Comparison of ENCODE assay signal across 15 cellular contexts in genomic region chr3:145450018-145450682, GRCh38.
DNase-seq lines count a peak whose midpoint lies in the region; ATAC-seq, FAIRE-seq and TF ChIP-seq lines count a peak whose summit lies in the region.
"Had no signal": no experiment of that assay in that cellular context is flagged by ENCODE, and none has a peak within 500 bp of the region (broad histone marks: within the 10 kb centered on the region; RNA-seq: fewer than 3 reads in every experiment).

No MANE protein-coding gene starts in this region.

- H3K4me1 ChIP-seq in pancreas = no peaks in the 10 kb centered on the region
- H3K4me1 ChIP-seq: A549, BE2C had no signal

- H3K27ac Mint-ChIP-seq in natural killer cell treated with Interleukin-12 subunit alpha and Interleukin-12 subunit beta and Interleukin-15 and Interleukin-18, amount 100 ng/mL, for 72 hours = no peak overlapping the region
- H3K27ac Mint-ChIP-seq: CD8-positive, alpha-beta T cell; H9; IgD-negative memory B cell had no signal

- H3K4me3 Mint-ChIP-seq in natural killer cell treated with Interleukin-12 subunit alpha and Interleukin-12 subunit beta and Interleukin-15 and Interleukin-18, amount 100 ng/mL, for 72 hours = no peak overlapping the region
- H3K4me3 Mint-ChIP-seq: CD8-positive, alpha-beta T cell; H9; IgD-negative memory B cell had no signal

- no peaks in the 10 kb centered on the region for H3K36me3 ChIP-seq in pancreas
- H3K36me3 ChIP-seq: BE2C had no signal

- DNase-seq in RKO (ENCODE audit: low spot score) (peak; percentile 5), pancreas (no peak), NCI-H774 (lab: John Stamatoyannopoulos, UW) (no peak)
- DNase-seq in natural killer cell treated with Interleukin-12 subunit alpha and Interleukin-12 subunit beta and Interleukin-15 and Interleukin-18, amount 100 ng/mL, for 72 hours (ENCODE audit: low spot score) = no peak
- DNase-seq: BE2C; CD8-positive, alpha-beta T cell; COR-L47; DMS53; GOT3; H9 had no signal

- H3K4me3 ChIP-seq in pancreas = no peak overlapping the region
- H3K4me3 ChIP-seq: A549 had no signal

- peak; percentile 8 for FAIRE-seq in endometrium (lab: Jason Lieb, UNC)
- FAIRE-seq in pancreas (lab: Jason Lieb, UNC) = peak; percentile 63
- FAIRE-seq: A549 had no signal

- no peak for TF ChIP-seq CTCF in pancreas (IDR thresholded peaks at IDR 0.05)

- H3K27ac ChIP-seq in pancreas = no peak overlapping the region
- H3K27ac ChIP-seq: A549, C4-2B had no signal

- intact Hi-C loops in pancreas (cut with DNase I) = no loop called here

- ATAC-seq in pancreas = no peak
- no peak for ATAC-seq in natural killer cell treated with Interleukin-12 subunit alpha and Interleukin-12 subunit beta and Interleukin-15 and Interleukin-18, amount 100 ng/mL, for 72 hours
- no peak for ATAC-seq in GM21825 (IDR thresholded peaks at IDR 0.05; ENCODE audit: unreplicated experiment)
- ATAC-seq: A549; CD8-positive, alpha-beta T cell had no signal

- no peaks in the 10 kb centered on the region for H3K4me1 Mint-ChIP-seq in natural killer cell treated with Interleukin-12 subunit alpha and Interleukin-12 subunit beta and Interleukin-15 and Interleukin-18, amount 100 ng/mL, for 72 hours (ENCODE audit: low read depth in 2 of 2)
- H3K4me1 Mint-ChIP-seq: H9, IgD-negative memory B cell had no signal

- no peaks in the 10 kb centered on the region for H3K36me3 Mint-ChIP-seq in natural killer cell treated with Interleukin-12 subunit alpha and Interleukin-12 subunit beta and Interleukin-15 and Interleukin-18, amount 100 ng/mL, for 72 hours
- H3K36me3 Mint-ChIP-seq: CD8-positive, alpha-beta T cell; IgD-negative memory B cell had no signal

- peaks cover 3% of the 10 kb centered on the region for H3K9me3 Mint-ChIP-seq in natural killer cell treated with Interleukin-12 subunit alpha and Interleukin-12 subunit beta and Interleukin-15 and Interleukin-18, amount 100 ng/mL, for 72 hours
- H3K9me3 Mint-ChIP-seq: H9 had no signal

- H3K9me3 ChIP-seq in pancreas = no peaks in the 10 kb centered on the region
- H3K9me3 ChIP-seq: A549, BE2C had no signal

- H3K27me3 ChIP-seq in pancreas = no peaks in the 10 kb centered on the region
- H3K27me3 ChIP-seq: BE2C had no signal

- no peaks in the 10 kb centered on the region for H3K27me3 Mint-ChIP-seq in natural killer cell treated with Interleukin-12 subunit alpha and Interleukin-12 subunit beta and Interleukin-15 and Interleukin-18, amount 100 ng/mL, for 72 hours
- H3K27me3 Mint-ChIP-seq: IgD-negative memory B cell had no signal
